Comparison of ENCODE assay signal across 8 cellular contexts in the genomic region with DNA sequence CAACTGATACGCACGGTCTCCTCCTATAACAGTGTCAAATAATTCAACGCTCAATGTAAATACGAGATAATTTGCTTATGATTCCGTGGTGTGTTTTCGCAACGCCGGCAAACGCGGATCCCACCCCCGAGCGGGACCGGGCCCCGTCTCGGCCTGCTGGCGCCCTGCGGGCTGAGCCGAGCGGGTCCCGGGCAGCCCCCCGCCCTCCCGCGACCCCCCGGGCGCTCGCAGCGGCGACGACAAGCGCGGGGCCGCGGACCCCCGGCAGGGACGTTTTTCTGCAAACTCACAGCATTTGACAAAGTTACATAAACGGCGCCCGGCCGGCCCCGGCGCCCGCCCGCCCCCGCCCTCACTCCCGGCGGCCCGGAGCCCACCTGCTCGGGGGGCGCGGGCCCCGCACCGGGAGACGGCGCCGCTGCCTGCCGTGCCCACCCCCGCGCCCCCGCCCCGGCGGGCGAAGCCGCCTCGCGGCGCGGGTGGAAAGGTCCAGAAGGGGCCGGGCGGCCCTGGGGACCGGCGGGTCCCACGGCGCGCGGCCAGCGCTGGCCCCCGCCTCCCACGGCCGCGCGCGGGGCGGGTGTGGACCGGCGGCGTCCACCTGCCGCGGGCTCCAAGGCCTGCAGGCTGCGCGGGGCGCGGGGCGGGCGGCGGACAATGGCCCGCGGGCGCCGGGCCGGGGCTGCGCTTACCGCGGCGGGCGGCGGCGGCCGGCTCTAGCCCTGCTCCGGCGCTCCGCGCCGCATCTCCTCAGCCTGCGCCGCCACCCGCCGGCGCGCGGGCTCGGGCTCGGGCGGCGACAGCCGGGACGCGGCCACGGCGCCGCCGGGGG. TPM values are rescaled to one million over a fixed set of nuclear protein-coding genes. Genes with fewer than 3 reads are reported as not detected.
DNase-seq lines count a peak whose midpoint lies in the region; ATAC-seq and TF ChIP-seq lines count a peak whose summit lies in the region.

No MANE protein-coding gene starts in this region.

- H3K18ac ChIP-seq in neuronal stem cell (ENCODE audit: low read length): no peak overlapping the region

- no peaks in the 10 kb centered on the region for H3K9me3 ChIP-seq in CD4-positive, CD25-positive, alpha-beta regulatory T cell (ENCODE audit: control insufficient read depth in 2 of 2, low read length in 2 of 2)
- H3K9me3 ChIP-seq in SU-DHL-6 (ENCODE audit: insufficient read depth, low read length) (no peaks in the 10 kb centered on the region), neuronal stem cell (replicated peaks in 1 of 2; ENCODE audit: control insufficient read depth in 2 of 2, insufficient read depth in 1 of 2, low read depth in 1 of 2, low read length in 2 of 2) (peaks cover 0 to 3% of the 10 kb centered on the region in 2 donors)

- no peak overlapping the region for H4K8ac ChIP-seq in neuronal stem cell (ENCODE audit: low read depth, low read length)

- H2AK5ac ChIP-seq in neuronal stem cell (ENCODE audit: low read depth, low read length): no peak overlapping the region

- peak in 1 of 2 donors; percentile 0 for ATAC-seq in CD4-positive, CD25-positive, alpha-beta regulatory T cell (ENCODE audit: low read depth in 2 of 2)
- ATAC-seq in GM23338 (no peak), HG03342 (IDR thresholded peaks at IDR 0.05; ENCODE audit: unreplicated experiment) (no peak)

- H2BK120ac ChIP-seq in neuronal stem cell (ENCODE audit: low read depth, low read length): no peak overlapping the region

- H3K4me3 Mint-ChIP-seq in CD4-positive, CD25-positive, alpha-beta regulatory T cell: peak overlapping the region; percentile 92 to 98 (median 94)
- peak overlapping the region; percentile 85 for H3K4me3 Mint-ChIP-seq in GM23338

- H3K9ac ChIP-seq in SU-DHL-6 (ENCODE audit: low read length) (peak overlapping the region; percentile 34), neuronal stem cell (ENCODE audit: low read depth, low read length, poor library complexity) (peak overlapping the region; percentile 81)

- no peaks in the 10 kb centered on the region for H3K9me3 Mint-ChIP-seq in CD4-positive, CD25-positive, alpha-beta regulatory T cell
- no peaks in the 10 kb centered on the region for H3K9me3 Mint-ChIP-seq in GM23338

- H3K9me2 ChIP-seq in GM23338 (ENCODE audit: insufficient read depth) (no peaks in the 10 kb centered on the region), SU-DHL-6 (replicated peaks; ENCODE audit: insufficient read depth, low read length) (no peaks in the 10 kb centered on the region)

- no peak overlapping the region for H4K91ac ChIP-seq in neuronal stem cell (ENCODE audit: low read depth, low read length, poor library complexity)

- no peaks in the 10 kb centered on the region for H3K36me3 Mint-ChIP-seq in CD4-positive, CD25-positive, alpha-beta regulatory T cell
- H3K36me3 Mint-ChIP-seq in GM23338 (ENCODE audit: low read depth): no peaks in the 10 kb centered on the region; the same call in 1 of the 3 replicates

- H3K79me1 ChIP-seq in neuronal stem cell (ENCODE audit: low read depth, low read length): peaks cover 9% of the 10 kb centered on the region

- H2AFZ ChIP-seq in GM23338 (no peak overlapping the region), SU-DHL-6 (ENCODE audit: low read depth, low read length, severe bottlenecking) (no peak overlapping the region), neuronal stem cell (ENCODE audit: low read length) (peak overlapping the region; percentile 32)

- no peaks in the 10 kb centered on the region for H3K36me3 ChIP-seq in CD4-positive, CD25-positive, alpha-beta regulatory T cell (ENCODE audit: control insufficient read depth, insufficient read depth, low read length)
- H3K36me3 ChIP-seq in GM23338 (ENCODE audit: insufficient read depth): no peaks in the 10 kb centered on the region
- H3K36me3 ChIP-seq in SU-DHL-6 (ENCODE audit: low read length): no peaks in the 10 kb centered on the region
- peaks cover 0 to 7% of the 10 kb centered on the region in 2 donors for H3K36me3 ChIP-seq in neuronal stem cell (replicated peaks in 1 of 2; ENCODE audit: control insufficient read depth in 2 of 2, insufficient read depth in 2 of 2, low read length in 2 of 2)

- H3K27ac ChIP-seq in CD4-positive, CD25-positive, alpha-beta regulatory T cell (ENCODE audit: insufficient read depth, low read length, poor library complexity, severe bottlenecking): peak overlapping the region; percentile 63
- H3K27ac ChIP-seq in GM23338 (ENCODE audit: low read depth) (no peak overlapping the region), SU-DHL-6 (ENCODE audit: low read depth, low read length) (no peak overlapping the region), neuronal stem cell (replicated peaks; ENCODE audit: low read length) (no peak overlapping the region)

- no peak for TF ChIP-seq CTCF in GM23338 (conservative IDR thresholded peaks at IDR 0.05; ENCODE audit: low read depth in 2 of 2)
- TF ChIP-seq CTCF in SU-DHL-6 (IDR thresholded peaks at IDR 0.05; ENCODE audit: insufficient read depth, low read length, poor library complexity, severe bottlenecking): no peak
- no peak for TF ChIP-seq CTCF in epithelial cell of esophagus (IDR thresholded peaks at IDR 0.05; ENCODE audit: insufficient read depth, low read depth, low read length, missing control alignments)

- no peak overlapping the region for H3K4ac ChIP-seq in neuronal stem cell (ENCODE audit: low read length)

- H3K4me2 ChIP-seq in GM23338: peak overlapping the region; percentile 81
- H3K4me2 ChIP-seq in SU-DHL-6 (ENCODE audit: low read depth, low read length, poor library complexity, severe bottlenecking): peak overlapping the region; percentile 52
- H3K4me2 ChIP-seq in neuronal stem cell (ENCODE audit: insufficient read depth, low read length, poor library complexity, severe bottlenecking): peak overlapping the region; percentile 66

- WGBS in neuronal stem cell (ENCODE audit: extremely low coverage in 2 of 2, insufficient read length in 2 of 2, insufficient replicate concordance in 1 of 2), 2 donors: no CpG with 5 or more reads among the region's 131 CpGs

- peak overlapping the region; percentile 39 for H2BK5ac ChIP-seq in neuronal stem cell (ENCODE audit: low read length)

- H3K27me3 ChIP-seq in CD4-positive, CD25-positive, alpha-beta regulatory T cell (ENCODE audit: control insufficient read depth, insufficient read depth, low read length): no peaks in the 10 kb centered on the region
- no peaks in the 10 kb centered on the region for H3K27me3 ChIP-seq in GM23338 (ENCODE audit: insufficient read depth)
- no peaks in the 10 kb centered on the region for H3K27me3 ChIP-seq in SU-DHL-6 (ENCODE audit: low read length)
- no peaks in the 10 kb centered on the region for H3K27me3 ChIP-seq in neuronal stem cell (ENCODE audit: control insufficient read depth in 3 of 3, insufficient read depth in 3 of 3, low read depth in 1 of 3, low read length in 3 of 3)

- peaks cover 18% of the 10 kb centered on the region for H3K4me1 ChIP-seq in CD4-positive, CD25-positive, alpha-beta regulatory T cell (ENCODE audit: control insufficient read depth, insufficient read depth, low read length, poor library complexity, severe bottlenecking)
- H3K4me1 ChIP-seq in GM23338 (ENCODE audit: insufficient read depth) (peaks cover 20% of the 10 kb centered on the region), neuronal stem cell (ENCODE audit: control insufficient read depth in 2 of 2, insufficient read depth in 1 of 2, low read depth in 1 of 2, low read length in 2 of 2) (peaks cover 12 to 21% of the 10 kb centered on the region in 2 donors)

- H3K4me3 ChIP-seq in CD4-positive, CD25-positive, alpha-beta regulatory T cell (ENCODE audit: low read depth, low read length): peak overlapping the region; percentile 91
- H3K4me3 ChIP-seq in GM23338 (peak overlapping the region; percentile 62), SU-DHL-6 (ENCODE audit: insufficient read depth, low read length, poor library complexity, severe bottlenecking) (peak overlapping the region; percentile 54), epithelial cell of esophagus (ENCODE audit: low read length) (peak overlapping the region; percentile 40), neuronal stem cell (ENCODE audit: low read length in 2 of 2) (peak overlapping the region; percentile 66 to 87)

- H3K4me1 Mint-ChIP-seq in CD4-positive, CD25-positive, alpha-beta regulatory T cell: peaks cover 0 to 53% (median 18%) of the 10 kb centered on the region in 4 donors
- peaks cover 37% of the 10 kb centered on the region for H3K4me1 Mint-ChIP-seq in GM23338

- H2BK12ac ChIP-seq in neuronal stem cell (ENCODE audit: low read length): no peak overlapping the region

- H2BK15ac ChIP-seq in neuronal stem cell (ENCODE audit: low read length): no peak overlapping the region

- H3K14ac ChIP-seq in neuronal stem cell (ENCODE audit: low read length): peak overlapping the region; percentile 21

- peaks cover 11% of the 10 kb centered on the region for H3K27me3 Mint-ChIP-seq in CD4-positive, CD25-positive, alpha-beta regulatory T cell
- peaks cover 9% of the 10 kb centered on the region for H3K27me3 Mint-ChIP-seq in GM23338 (ENCODE audit: insufficient read depth, low read depth, poor library complexity)

- peak in 1 of 3 donors; percentile 37 for DNase-seq in CD4-positive, CD25-positive, alpha-beta regulatory T cell
- DNase-seq in GM23338 (ENCODE audit: low spot score) (no peak), epithelial cell of esophagus (ENCODE audit: low read depth) (peak; percentile 39), neuronal stem cell (ENCODE audit: low spot score) (no peak), kidney glomerular epithelial cell (lab: John Stamatoyannopoulos, UW) (no peak), UCSD-AML1 (lab: John Stamatoyannopoulos, UW; ENCODE audit: unreplicated experiment) (no peak)

- no peak overlapping the region for H3K23ac ChIP-seq in neuronal stem cell (ENCODE audit: low read depth, low read length, poor library complexity)

- H3F3A ChIP-seq in GM23338 (replicated peaks; ENCODE audit: low read depth) (no peaks in the 10 kb centered on the region), SU-DHL-6 (ENCODE audit: insufficient read depth) (no peaks in the 10 kb centered on the region)

- H4K20me1 ChIP-seq in GM23338 (replicated peaks; ENCODE audit: insufficient read depth): peaks cover 35% of the 10 kb centered on the region
- 0 out of 2 replicates have a peak, but pooled peaks cover 13% of the 10 kb centered on the region for H4K20me1 ChIP-seq in SU-DHL-6 (ENCODE audit: low read depth, low read length)

- peak overlapping the region in 2 of 3 donors; percentile 96 to 97 for H3K27ac Mint-ChIP-seq in CD4-positive, CD25-positive, alpha-beta regulatory T cell
- peak overlapping the region; percentile 63; the same call in 1 of the 2 replicates for H3K27ac Mint-ChIP-seq in GM23338

- H3K79me2 ChIP-seq in GM23338 (replicated peaks; ENCODE audit: insufficient read depth): peaks cover 49% of the 10 kb centered on the region
- no peaks in the 10 kb centered on the region; the same call in 1 of the 2 replicates for H3K79me2 ChIP-seq in SU-DHL-6 (ENCODE audit: insufficient read depth, low read length)

RNA-seq across cellular contexts. Expression of a gene that starts 0.6 kb away (rescaled TPM):
- total RNA-seq in CD4-positive, CD25-positive, alpha-beta regulatory T cell: 118 TPM
- polyA plus RNA-seq in CD4-positive, CD25-positive, alpha-beta regulatory T cell: 1 to 10 TPM; 6.5 to 9.0 (median 7.9) TPM
- 41.8 and 46.2 TPM in 2 replicates for total RNA-seq in GM23338 (2014; rRNA removed; shearing (Covaris generic))
- 6.6 and 8.1 TPM in 2 replicates for polyA plus RNA-seq in GM23338 (2016; fragmentation: Nextera tagmentation; extraction: Ambion mirVana)
- polyA plus RNA-seq in neuronal stem cell (2013, experiment 1 of 2): 15.9 TPM
- polyA plus RNA-seq in neuronal stem cell (2013, experiment 2 of 2): 18.7 TPM

Comparison
In these comparisons a context has a peak if more than half of its experiments do, and no peak if none do; other contexts are left out.
1. H3K4me3 ChIP-seq: peak in every context shown above with its lines; median percentile 91 in CD4-positive, CD25-positive, alpha-beta regulatory T cell; 76 in neuronal stem cell; 62 in GM23338; 54 in SU-DHL-6; 40 in epithelial cell of esophagus.